ENCODE assay signal across 1 cellular context in genomic region chr17:6479626-6480324, GRCh38.
TF ChIP-seq lines count a peak whose summit lies in the region.

No MANE protein-coding gene starts in this region.

TF ChIP-seq in H1, 55 proteins besides CTCF, POLR2A, EP300 and RAD21 (continued from another document):
- TF ChIP-seq NANOG (IDR thresholded peaks at IDR 0.05; ENCODE audit: insufficient read depth, low read depth, low read length, poor library complexity, severe bottlenecking) = no peak
- TF ChIP-seq, protein P1, sequence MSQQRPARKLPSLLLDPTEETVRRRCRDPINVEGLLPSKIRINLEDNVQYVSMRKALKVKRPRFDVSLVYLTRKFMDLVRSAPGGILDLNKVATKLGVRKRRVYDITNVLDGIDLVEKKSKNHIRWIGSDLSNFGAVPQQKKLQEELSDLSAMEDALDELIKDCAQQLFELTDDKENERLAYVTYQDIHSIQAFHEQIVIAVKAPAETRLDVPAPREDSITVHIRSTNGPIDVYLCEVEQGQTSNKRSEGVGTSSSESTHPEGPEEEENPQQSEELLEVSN (IDR thresholded peaks at IDR 0.05) = no peak
- no peak for TF ChIP-seq SUZ12 (IDR thresholded peaks at IDR 0.05; ENCODE audit: low read length)
- no peak for TF ChIP-seq SAP30 (IDR thresholded peaks at IDR 0.05; ENCODE audit: insufficient read depth, insufficient replicate concordance, low read length)
- no peak for TF ChIP-seq TEAD4 (IDR thresholded peaks at IDR 0.05; ENCODE audit: low read depth, low read length)
- no peak for TF ChIP-seq JUN (IDR thresholded peaks at IDR 0.05; ENCODE audit: low read depth, low read length)
- TF ChIP-seq HDAC6 (IDR thresholded peaks at IDR 0.05; ENCODE audit: low read depth, low read length) = no peak
- no peak for TF ChIP-seq NRF1 (IDR thresholded peaks at IDR 0.05; ENCODE audit: low read depth, low read length)
- no peak for TF ChIP-seq ASH2L (IDR thresholded peaks at IDR 0.05; ENCODE audit: low read length)
- TF ChIP-seq, protein P2, sequence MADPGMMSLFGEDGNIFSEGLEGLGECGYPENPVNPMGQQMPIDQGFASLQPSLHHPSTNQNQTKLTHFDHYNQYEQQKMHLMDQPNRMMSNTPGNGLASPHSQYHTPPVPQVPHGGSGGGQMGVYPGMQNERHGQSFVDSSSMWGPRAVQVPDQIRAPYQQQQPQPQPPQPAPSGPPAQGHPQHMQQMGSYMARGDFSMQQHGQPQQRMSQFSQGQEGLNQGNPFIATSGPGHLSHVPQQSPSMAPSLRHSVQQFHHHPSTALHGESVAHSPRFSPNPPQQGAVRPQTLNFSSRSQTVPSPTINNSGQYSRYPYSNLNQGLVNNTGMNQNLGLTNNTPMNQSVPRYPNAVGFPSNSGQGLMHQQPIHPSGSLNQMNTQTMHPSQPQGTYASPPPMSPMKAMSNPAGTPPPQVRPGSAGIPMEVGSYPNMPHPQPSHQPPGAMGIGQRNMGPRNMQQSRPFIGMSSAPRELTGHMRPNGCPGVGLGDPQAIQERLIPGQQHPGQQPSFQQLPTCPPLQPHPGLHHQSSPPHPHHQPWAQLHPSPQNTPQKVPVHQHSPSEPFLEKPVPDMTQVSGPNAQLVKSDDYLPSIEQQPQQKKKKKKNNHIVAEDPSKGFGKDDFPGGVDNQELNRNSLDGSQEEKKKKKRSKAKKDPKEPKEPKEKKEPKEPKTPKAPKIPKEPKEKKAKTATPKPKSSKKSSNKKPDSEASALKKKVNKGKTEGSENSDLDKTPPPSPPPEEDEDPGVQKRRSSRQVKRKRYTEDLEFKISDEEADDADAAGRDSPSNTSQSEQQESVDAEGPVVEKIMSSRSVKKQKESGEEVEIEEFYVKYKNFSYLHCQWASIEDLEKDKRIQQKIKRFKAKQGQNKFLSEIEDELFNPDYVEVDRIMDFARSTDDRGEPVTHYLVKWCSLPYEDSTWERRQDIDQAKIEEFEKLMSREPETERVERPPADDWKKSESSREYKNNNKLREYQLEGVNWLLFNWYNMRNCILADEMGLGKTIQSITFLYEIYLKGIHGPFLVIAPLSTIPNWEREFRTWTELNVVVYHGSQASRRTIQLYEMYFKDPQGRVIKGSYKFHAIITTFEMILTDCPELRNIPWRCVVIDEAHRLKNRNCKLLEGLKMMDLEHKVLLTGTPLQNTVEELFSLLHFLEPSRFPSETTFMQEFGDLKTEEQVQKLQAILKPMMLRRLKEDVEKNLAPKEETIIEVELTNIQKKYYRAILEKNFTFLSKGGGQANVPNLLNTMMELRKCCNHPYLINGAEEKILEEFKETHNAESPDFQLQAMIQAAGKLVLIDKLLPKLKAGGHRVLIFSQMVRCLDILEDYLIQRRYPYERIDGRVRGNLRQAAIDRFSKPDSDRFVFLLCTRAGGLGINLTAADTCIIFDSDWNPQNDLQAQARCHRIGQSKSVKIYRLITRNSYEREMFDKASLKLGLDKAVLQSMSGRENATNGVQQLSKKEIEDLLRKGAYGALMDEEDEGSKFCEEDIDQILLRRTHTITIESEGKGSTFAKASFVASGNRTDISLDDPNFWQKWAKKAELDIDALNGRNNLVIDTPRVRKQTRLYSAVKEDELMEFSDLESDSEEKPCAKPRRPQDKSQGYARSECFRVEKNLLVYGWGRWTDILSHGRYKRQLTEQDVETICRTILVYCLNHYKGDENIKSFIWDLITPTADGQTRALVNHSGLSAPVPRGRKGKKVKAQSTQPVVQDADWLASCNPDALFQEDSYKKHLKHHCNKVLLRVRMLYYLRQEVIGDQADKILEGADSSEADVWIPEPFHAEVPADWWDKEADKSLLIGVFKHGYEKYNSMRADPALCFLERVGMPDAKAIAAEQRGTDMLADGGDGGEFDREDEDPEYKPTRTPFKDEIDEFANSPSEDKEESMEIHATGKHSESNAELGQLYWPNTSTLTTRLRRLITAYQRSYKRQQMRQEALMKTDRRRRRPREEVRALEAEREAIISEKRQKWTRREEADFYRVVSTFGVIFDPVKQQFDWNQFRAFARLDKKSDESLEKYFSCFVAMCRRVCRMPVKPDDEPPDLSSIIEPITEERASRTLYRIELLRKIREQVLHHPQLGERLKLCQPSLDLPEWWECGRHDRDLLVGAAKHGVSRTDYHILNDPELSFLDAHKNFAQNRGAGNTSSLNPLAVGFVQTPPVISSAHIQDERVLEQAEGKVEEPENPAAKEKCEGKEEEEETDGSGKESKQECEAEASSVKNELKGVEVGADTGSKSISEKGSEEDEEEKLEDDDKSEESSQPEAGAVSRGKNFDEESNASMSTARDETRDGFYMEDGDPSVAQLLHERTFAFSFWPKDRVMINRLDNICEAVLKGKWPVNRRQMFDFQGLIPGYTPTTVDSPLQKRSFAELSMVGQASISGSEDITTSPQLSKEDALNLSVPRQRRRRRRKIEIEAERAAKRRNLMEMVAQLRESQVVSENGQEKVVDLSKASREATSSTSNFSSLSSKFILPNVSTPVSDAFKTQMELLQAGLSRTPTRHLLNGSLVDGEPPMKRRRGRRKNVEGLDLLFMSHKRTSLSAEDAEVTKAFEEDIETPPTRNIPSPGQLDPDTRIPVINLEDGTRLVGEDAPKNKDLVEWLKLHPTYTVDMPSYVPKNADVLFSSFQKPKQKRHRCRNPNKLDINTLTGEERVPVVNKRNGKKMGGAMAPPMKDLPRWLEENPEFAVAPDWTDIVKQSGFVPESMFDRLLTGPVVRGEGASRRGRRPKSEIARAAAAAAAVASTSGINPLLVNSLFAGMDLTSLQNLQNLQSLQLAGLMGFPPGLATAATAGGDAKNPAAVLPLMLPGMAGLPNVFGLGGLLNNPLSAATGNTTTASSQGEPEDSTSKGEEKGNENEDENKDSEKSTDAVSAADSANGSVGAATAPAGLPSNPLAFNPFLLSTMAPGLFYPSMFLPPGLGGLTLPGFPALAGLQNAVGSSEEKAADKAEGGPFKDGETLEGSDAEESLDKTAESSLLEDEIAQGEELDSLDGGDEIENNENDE (IDR thresholded peaks at IDR 0.05; ENCODE audit: insufficient replicate concordance, low read length) = no peak
- TF ChIP-seq CBX8 (IDR thresholded peaks at IDR 0.05; ENCODE audit: borderline replicate concordance, low read depth, low read length) = no peak
